20 cellular contexts compared by ENCODE assay signal in genomic region chr11:64898076-64898445, GRCh38. TPM values are rescaled to one million over a fixed set of nuclear protein-coding genes. Genes with fewer than 3 reads are reported as not detected.
"Had no signal": no experiment of that assay in that cellular context is flagged by ENCODE, and none has a peak within 500 bp of the region (broad histone marks: within the 10 kb centered on the region; RNA-seq: fewer than 3 reads in every experiment).

No MANE protein-coding gene starts in this region.

- DNase-seq: Karpas-422, KG1, MM.1S, NCI-H1092 treated with DMSO at 0.1 percent for 48 hours, NCI-H1436, NCI-H187, NCI-H2029, NCI-H2081 treated with DMSO at 0.1 percent for 48 hours, NCI-H2171, NCI-H226, NCI-H446, NCI-H510A, NCI-H524 treated with DMSO at 0.1 percent for 48 hours, NCI-H69, NCI-H774, RPMI8226, SHP77, SK-N-SH had no signal

- H3K4me2 ChIP-seq: SK-N-SH had no signal

- H3K9me3 ChIP-seq: SK-N-SH had no signal

RNA-seq across cellular contexts. Expression of gene GPHA2, which starts 37.6 kb away (rescaled TPM):
- total RNA-seq: HT-29, SK-MEL-5 had no signal
